In the genomic region with DNA sequence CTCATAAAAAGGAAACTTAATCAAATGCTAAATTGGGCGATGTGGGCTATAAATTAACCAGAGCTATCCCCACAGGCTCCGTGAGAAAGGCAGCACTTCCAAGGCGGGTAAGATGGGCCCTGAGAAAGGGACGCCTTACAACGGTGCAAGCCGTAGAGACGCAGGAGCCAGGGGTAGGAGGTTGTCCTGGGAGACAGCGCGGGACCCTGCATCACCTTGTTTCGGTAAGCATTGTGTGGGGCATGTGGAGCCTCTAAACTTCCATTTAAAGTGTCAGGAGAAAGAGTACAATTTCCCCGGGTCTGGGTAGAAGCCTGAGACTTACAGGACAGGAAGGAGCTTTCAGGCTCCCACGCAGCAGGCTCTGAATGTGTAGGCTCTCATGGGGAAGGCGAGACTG, we compare ENCODE assay signal across 1 cellular context.
A peak's percentile ranks its signal among the peaks of the same experiment; 100 is the strongest.
TF ChIP-seq lines count a peak whose summit lies in the region.

No MANE protein-coding gene starts in this region.

TF ChIP-seq in GM12878, 131 proteins besides CTCF, POLR2A, EP300 and RAD21:
- TF ChIP-seq ZBED1 (IDR thresholded peaks at IDR 0.05; ENCODE audit: borderline replicate concordance): no peak
- 0 out of 2 replicates have a peak, but pooled peaks have one; percentile 10 for TF ChIP-seq HDGF (IDR thresholded peaks at IDR 0.05)
